Comparison of ENCODE assay signal across 17 cellular contexts in genomic region chr14:23865502-23865901, GRCh38.
DNase-seq lines count a peak whose midpoint lies in the region; ATAC-seq and TF ChIP-seq lines count a peak whose summit lies in the region.
"Had no signal": no experiment of that assay in that cellular context is flagged by ENCODE, and none has a peak within 500 bp of the region (broad histone marks: within the 10 kb centered on the region; RNA-seq: fewer than 3 reads in every experiment).

No MANE protein-coding gene starts in this region.

- no peaks in the 10 kb centered on the region for H3K4me1 Mint-ChIP-seq in T-cell
- H3K4me1 Mint-ChIP-seq: naive B cell had no signal

- peaks cover 26 to 35% of the 10 kb centered on the region in 2 donors for H3K27me3 Mint-ChIP-seq in T-cell

- H3K36me3 Mint-ChIP-seq in T-cell = no peaks in the 10 kb centered on the region
- H3K36me3 Mint-ChIP-seq: naive B cell had no signal

- H3K4me1 ChIP-seq in RWPE2 (ENCODE audit: insufficient read depth, poor library complexity, severe bottlenecking) = no peaks in the 10 kb centered on the region
- H3K4me1 ChIP-seq: tibial nerve had no signal

- H3K9me3 Mint-ChIP-seq in T-cell = no peaks in the 10 kb centered on the region
- H3K9me3 Mint-ChIP-seq: stimulated activated naive CD8-positive, alpha-beta T cell treated with anti-CD3 and anti-CD28 coated beads, Interleukin-15, Interleukin-2, amounts not matched to agents 100 ng/mL and 50 ng/mL, for 24 hours had no signal

- H3K36me3 ChIP-seq in RWPE2 (ENCODE audit: low read depth) = no peaks in the 10 kb centered on the region
- H3K36me3 ChIP-seq: tibial nerve had no signal

- H3K27ac Mint-ChIP-seq in T-cell = no peak overlapping the region
- H3K27ac Mint-ChIP-seq: activated CD8-positive, alpha-beta T cell treated with anti-CD3 and anti-CD28 coated beads, Interleukin-2, amount 10 ng/mL, durations not matched to agents 7 days and 5 days; stimulated activated naive CD8-positive, alpha-beta T cell treated with anti-CD3 and anti-CD28 coated beads, Interleukin-15, Interleukin-2, amounts not matched to agents 100 ng/mL and 50 ng/mL, for 24 hours had no signal

- ATAC-seq in RWPE2 (ENCODE audit: low read depth) (peak; percentile 23; the same call in 1 of the 3 replicates), HG03039 (IDR thresholded peaks at IDR 0.05; ENCODE audit: unreplicated experiment) (no peak), HG02884 (IDR thresholded peaks at IDR 0.05; ENCODE audit: unreplicated experiment) (no peak), T-cell (replicated peaks in 1 of 4) (no peak)
- ATAC-seq: activated CD8-positive, alpha-beta T cell treated with anti-CD3 and anti-CD28 coated beads, Interleukin-2, amount 10 ng/mL, durations not matched to agents 7 days and 5 days had no signal

- CTCF ChIA-PET in T-cell (lab: Charles Lee) = no interaction called here

- peaks cover 3% of the 10 kb centered on the region for H3K27me3 ChIP-seq in RWPE2 (ENCODE audit: insufficient read depth, poor library complexity, severe bottlenecking)
- H3K27me3 ChIP-seq: tibial nerve had no signal

- no peak for TF ChIP-seq CTCF in RWPE2 (IDR thresholded peaks at IDR 0.05; ENCODE audit: poor library complexity, severe bottlenecking)

- no peak overlapping the region for H3K4me3 ChIP-seq in RWPE2 (ENCODE audit: severe bottlenecking)
- H3K4me3 ChIP-seq: tibial nerve had no signal

- peak; percentile 9 for DNase-seq in EH (ENCODE audit: low read depth)
- peak; percentile 63 for DNase-seq in NCI-H1092 treated with DMSO at 0.1 percent for 48 hours (lab: John Stamatoyannopoulos, UW)
- DNase-seq in RWPE2 (ENCODE audit: low spot score) = no peak
- DNase-seq in myocyte (ENCODE audit: low read depth) = peak; percentile 32
- no peak for DNase-seq in GM03348 (ENCODE audit: low spot score)
- no peak for DNase-seq in T-cell
- DNase-seq: activated CD4-positive, CD25-positive, alpha-beta regulatory T cell treated with anti-CD3 and anti-CD28 coated beads, Interleukin-2, amount 50 U/mL, for 72 hours; activated CD8-positive, alpha-beta T cell treated with anti-CD3 and anti-CD28 coated beads, Interleukin-2, amount 10 ng/mL, durations not matched to agents 7 days and 5 days; activated gamma-delta T cell; mesenchymal stem cell; naive B cell; NCI-H1694; nucleus accumbens had no signal

- no peaks in the 10 kb centered on the region for H3K9me3 ChIP-seq in RWPE2 (ENCODE audit: severe bottlenecking)
- H3K9me3 ChIP-seq: tibial nerve had no signal

- no peak overlapping the region for H3K27ac ChIP-seq in RWPE2 (ENCODE audit: poor library complexity, severe bottlenecking)
- H3K27ac ChIP-seq: tibial nerve had no signal

- POLR2A ChIA-PET in T-cell (lab: Charles Lee) = no interaction called here

- H3K4me3 Mint-ChIP-seq in T-cell = no peak overlapping the region
- H3K4me3 Mint-ChIP-seq: activated CD8-positive, alpha-beta T cell treated with anti-CD3 and anti-CD28 coated beads, Interleukin-2, amount 10 ng/mL, durations not matched to agents 7 days and 5 days; naive B cell; stimulated activated naive CD8-positive, alpha-beta T cell treated with anti-CD3 and anti-CD28 coated beads, Interleukin-15, Interleukin-2, amounts not matched to agents 100 ng/mL and 50 ng/mL, for 24 hours had no signal

Comparison
In these comparisons a context has a peak if more than half of its experiments do, and no peak if none do; other contexts are left out.
1. DNase-seq: peak in EH (single experiment), NCI-H1092 treated with DMSO at 0.1 percent for 48 hours (single experiment) and myocyte (single experiment); none in RWPE2 (single experiment), GM03348 (single experiment) and T-cell (0 of 34).